In the genomic region with DNA sequence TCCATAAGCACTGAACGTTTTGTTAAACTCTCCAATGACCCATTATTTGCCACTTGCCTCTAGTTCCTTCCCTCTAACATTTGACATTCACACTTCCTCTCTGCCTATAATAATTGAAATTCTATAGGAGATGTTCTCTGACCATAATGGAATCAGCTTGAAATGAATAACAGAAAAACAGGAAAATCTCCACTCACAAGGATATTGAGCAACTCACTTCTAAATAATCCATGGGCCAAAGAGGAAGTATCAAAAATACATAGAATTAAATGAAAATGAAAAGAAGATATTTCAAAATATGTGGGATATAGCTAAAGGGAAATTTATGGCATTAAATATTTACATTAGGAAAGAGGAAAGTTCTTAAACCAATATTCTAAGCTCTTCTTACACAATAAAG, we compare ENCODE assay signal across 1 cellular context.
A peak's percentile ranks its signal among the peaks of the same experiment; 100 is the strongest.
TF ChIP-seq lines count a peak whose summit lies in the region.

No MANE protein-coding gene starts in this region.

TF ChIP-seq in A549, 52 proteins besides CTCF, POLR2A, EP300 and RAD21 (continued from another document):
- TF ChIP-seq GATA3 (IDR thresholded peaks at IDR 0.05; ENCODE audit: borderline replicate concordance) (peak; percentile 31; the same call in 1 of the 2 replicates), ZC3H11A (IDR thresholded peaks at IDR 0.05) (no peak)
TF ChIP-seq in A549: peak in this region for 3.
